ENCODE assay signal across 17 cellular contexts in genomic region chr5:91433861-91434260, GRCh38. TPM values are rescaled to one million over a fixed set of nuclear protein-coding genes. Genes with fewer than 3 reads are reported as not detected.
A peak's percentile ranks its signal among the peaks of the same experiment; 100 is the strongest.
DNase-seq lines count a peak whose midpoint lies in the region; ATAC-seq lines count a peak whose summit lies in the region.
"Had no signal": no experiment of that assay in that cellular context is flagged by ENCODE, and none has a peak within 500 bp of the region (broad histone marks: within the 10 kb centered on the region; RNA-seq: fewer than 3 reads in every experiment).

No MANE protein-coding gene starts in this region.

- ATAC-seq in HG02885 (IDR thresholded peaks at IDR 0.05; ENCODE audit: poor library complexity, unreplicated experiment) (peak; percentile 19), esophagus mucosa (no peak)
- no peak for ATAC-seq in central memory CD8-positive, alpha-beta T cell (replicated peaks; ENCODE audit: extremely low read depth, poor library complexity, severe bottlenecking)
- ATAC-seq: left lobe of liver had no signal

- H3K4me1 Mint-ChIP-seq in activated naive CD4-positive, alpha-beta T cell treated with anti-CD3 and anti-CD28 coated beads, Interleukin-2, amount 50 U/mL, for 24 hours, result peaks cover 43% of the 10 kb centered on the region
- H3K4me1 Mint-ChIP-seq in central memory CD8-positive, alpha-beta T cell, result peaks cover 23% of the 10 kb centered on the region
- H3K4me1 Mint-ChIP-seq: neural crest cell had no signal

- H3K27me3 Mint-ChIP-seq in activated naive CD4-positive, alpha-beta T cell treated with anti-CD3 and anti-CD28 coated beads, Interleukin-2, amount 50 U/mL, for 24 hours, result no peaks in the 10 kb centered on the region
- no peaks in the 10 kb centered on the region for H3K27me3 Mint-ChIP-seq in central memory CD8-positive, alpha-beta T cell
- H3K27me3 Mint-ChIP-seq: activated CD4-positive, alpha-beta T cell treated with anti-CD3 and anti-CD28 coated beads, Interleukin-2, amount 10 ng/mL, durations not matched to agents 7 days and 5 days had no signal

- peak overlapping the region; percentile 31 for H3K4me3 Mint-ChIP-seq in activated naive CD4-positive, alpha-beta T cell treated with anti-CD3 and anti-CD28 coated beads, Interleukin-2, amount 50 U/mL, for 24 hours
- H3K4me3 Mint-ChIP-seq in central memory CD8-positive, alpha-beta T cell, result peak overlapping the region; percentile 16
- H3K4me3 Mint-ChIP-seq: activated CD4-positive, alpha-beta T cell treated with anti-CD3 and anti-CD28 coated beads, Interleukin-2, amount 10 ng/mL, durations not matched to agents 7 days and 5 days; neural crest cell had no signal

- H3K36me3 Mint-ChIP-seq in activated naive CD4-positive, alpha-beta T cell treated with anti-CD3 and anti-CD28 coated beads, Interleukin-2, amount 50 U/mL, for 24 hours, result peaks cover 5% of the 10 kb centered on the region
- H3K36me3 Mint-ChIP-seq in central memory CD8-positive, alpha-beta T cell (ENCODE audit: insufficient read depth), result peaks cover 1% of the 10 kb centered on the region

- H3K9me3 Mint-ChIP-seq in activated naive CD4-positive, alpha-beta T cell treated with anti-CD3 and anti-CD28 coated beads, Interleukin-2, amount 50 U/mL, for 24 hours, result no peaks in the 10 kb centered on the region
- no peaks in the 10 kb centered on the region for H3K9me3 Mint-ChIP-seq in central memory CD8-positive, alpha-beta T cell
- H3K9me3 Mint-ChIP-seq: activated CD4-positive, alpha-beta T cell treated with anti-CD3 and anti-CD28 coated beads, Interleukin-2, amount 10 ng/mL, durations not matched to agents 7 days and 5 days; neural crest cell had no signal

- DNase-seq in activated naive CD4-positive, alpha-beta T cell treated with Interleukin-2 at 50 U/mL for 16 hours, result no peak
- no peak for DNase-seq in central memory CD8-positive, alpha-beta T cell (ENCODE audit: low spot score in 2 of 2)
- DNase-seq in anterior cingulate cortex (lab: John Stamatoyannopoulos, UW) (no peak), Ammon's horn (ENCODE audit: low spot score) (no peak)
- DNase-seq: activated CD4-positive, alpha-beta T cell treated with anti-CD3 and anti-CD28 coated beads, Interleukin-2, amount 10 ng/mL, durations not matched to agents 7 days and 5 days; adrenal gland; DND-41; MV-4-11; NCI-H1694 treated with DMSO at 0.1 percent for 48 hours; NCI-H748 treated with DMSO at 0.1 percent for 48 hours; sigmoid colon; testis had no signal

- H3K27ac Mint-ChIP-seq in activated naive CD4-positive, alpha-beta T cell treated with anti-CD3 and anti-CD28 coated beads, Interleukin-2, amount 50 U/mL, for 24 hours, result peak overlapping the region; percentile 88
- peak overlapping the region; percentile 87 for H3K27ac Mint-ChIP-seq in central memory CD8-positive, alpha-beta T cell (ENCODE audit: low read depth)
- H3K27ac Mint-ChIP-seq: activated CD4-positive, alpha-beta T cell treated with anti-CD3 and anti-CD28 coated beads, Interleukin-2, amount 10 ng/mL, durations not matched to agents 7 days and 5 days had no signal

RNA-seq across cellular contexts. Expression of gene ARRDC3, which starts 50.7 kb away (rescaled TPM):
- total RNA-seq in esophagus mucosa, result 55.4 TPM
